In genomic region chr18:64370036-64370435, GRCh38 we compare ENCODE assay signal across 7 cellular contexts.
"Had no signal": no experiment of that assay in that cellular context is flagged by ENCODE, and none has a peak within 500 bp of the region (broad histone marks: within the 10 kb centered on the region; RNA-seq: fewer than 3 reads in every experiment).

No MANE protein-coding gene starts in this region.

- H3K36me3 Mint-ChIP-seq: IgD-negative memory B cell had no signal

- H3K9me3 Mint-ChIP-seq: GM23338 had no signal

- H3K4me3 Mint-ChIP-seq: GM23338, H9, HFFc6, IgD-negative memory B cell had no signal

- DNase-seq: H9, HFFc6 had no signal

- H3K27me3 Mint-ChIP-seq: IgD-negative memory B cell had no signal

- H3K27ac Mint-ChIP-seq: GM23338, H9, HFFc6, IgD-negative memory B cell had no signal

- H3K27ac ChIP-seq: HL-60 had no signal

- ATAC-seq: GM23338, HCT116, HepG2 had no signal

- H3K4me1 Mint-ChIP-seq: GM23338, IgD-negative memory B cell had no signal

- H3K4me3 ChIP-seq: GM23338 had no signal

- H3K4me2 ChIP-seq: GM23338 had no signal
